7 cellular contexts compared by ENCODE assay signal in the genomic region with DNA sequence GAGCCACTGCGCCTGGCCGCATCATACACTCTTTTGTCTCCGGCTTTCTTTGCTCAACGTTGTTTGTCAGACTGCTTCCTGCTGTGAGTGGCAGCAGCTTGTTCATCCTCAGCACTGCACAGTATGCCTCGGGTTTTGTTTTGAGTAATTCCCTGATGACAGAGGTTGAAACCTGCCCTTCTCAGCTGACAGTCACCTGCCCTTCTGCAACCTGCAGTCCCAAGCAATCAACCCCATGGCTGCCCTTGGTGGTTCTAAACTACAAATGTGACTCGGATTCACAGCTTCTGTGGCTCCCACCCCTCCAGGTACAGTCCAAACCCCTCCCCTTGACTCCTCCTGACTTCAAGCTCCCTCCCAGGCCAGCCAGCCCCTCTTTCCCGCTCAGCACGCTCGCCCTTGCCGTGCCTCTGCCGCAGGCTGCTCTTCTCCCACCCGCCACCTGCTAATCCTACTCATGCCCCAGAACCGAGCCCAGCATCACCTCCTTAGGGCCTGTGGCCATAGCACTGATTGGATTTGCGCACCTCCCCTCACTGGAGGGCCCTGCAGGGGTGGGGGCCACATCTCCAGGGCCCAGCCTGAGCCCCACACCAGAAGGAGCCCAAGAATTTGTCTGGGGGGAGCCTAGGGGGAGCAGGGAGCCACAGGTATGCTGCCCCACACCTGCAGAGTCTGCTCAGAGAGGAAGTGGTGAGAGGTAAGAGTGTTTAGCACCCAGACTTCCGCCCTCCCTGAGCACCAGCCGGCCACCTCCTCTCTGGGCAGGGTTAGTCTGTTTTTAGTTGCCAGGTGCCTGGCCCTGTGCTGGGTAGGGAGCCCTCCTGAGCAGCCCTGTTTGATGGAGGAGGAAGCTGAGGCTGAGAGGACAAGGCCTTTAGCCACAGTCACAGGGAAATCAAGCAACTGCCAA. TPM values are rescaled to one million over a fixed set of nuclear protein-coding genes. Genes with fewer than 3 reads are reported as not detected.
DNase-seq lines count a peak whose midpoint lies in the region; ATAC-seq and TF ChIP-seq lines count a peak whose summit lies in the region.

No MANE protein-coding gene starts in this region.

- H3K27ac ChIP-seq in layer of hippocampus (ENCODE audit: low read depth, low read length) (peak overlapping the region; percentile 95), thyroid gland (peak overlapping the region in 2 of 3 donors; percentile 95 to 96)

- no peaks in the 10 kb centered on the region for H3K9me3 Mint-ChIP-seq in activated T-cell treated with anti-CD3 and anti-CD28 coated beads, Interleukin-2, amount 50 U/mL, for 4 hours

- no peaks in the 10 kb centered on the region for H3K9me3 ChIP-seq in thyroid gland

- H3K27me3 Mint-ChIP-seq in activated T-cell treated with anti-CD3 and anti-CD28 coated beads, Interleukin-2, amount 50 U/mL, for 4 hours (ENCODE audit: low read depth): no peaks in the 10 kb centered on the region

- peak; percentile 99 for DNase-seq in NCI-H2171 treated with DMSO at 0.1 percent for 48 hours (lab: John Stamatoyannopoulos, UW)
- peak; percentile 53 for DNase-seq in activated T-cell treated with anti-CD3 and anti-CD28 coated beads, Interleukin-2, amount 50 U/mL, for 4 hours
- no peak for DNase-seq in thyroid gland
- no peak for DNase-seq in HuH-7.5 (ENCODE audit: low spot score)

- no peak for TF ChIP-seq POLR2A in thyroid gland (IDR thresholded peaks at IDR 0.05)

- peaks cover 7% of the 10 kb centered on the region for H3K36me3 Mint-ChIP-seq in activated T-cell treated with anti-CD3 and anti-CD28 coated beads, Interleukin-2, amount 50 U/mL, for 4 hours (ENCODE audit: insufficient read depth)

- intact Hi-C loops in thyroid gland (cut with DNase I): no loop called here

- peaks cover 98% of the 10 kb centered on the region for H3K4me1 Mint-ChIP-seq in activated T-cell treated with anti-CD3 and anti-CD28 coated beads, Interleukin-2, amount 50 U/mL, for 4 hours (ENCODE audit: low read depth)

- peak; percentile 78 for ATAC-seq in GM19035 (IDR thresholded peaks at IDR 0.05; ENCODE audit: unreplicated experiment)
- ATAC-seq in HG02943 (IDR thresholded peaks at IDR 0.05; ENCODE audit: low read depth, unreplicated experiment): peak; percentile 69
- peak; percentile 79 for ATAC-seq in activated T-cell treated with anti-CD3 and anti-CD28 coated beads, Interleukin-2, amount 50 U/mL, for 4 hours

- no peaks in the 10 kb centered on the region for H3K27me3 ChIP-seq in layer of hippocampus (ENCODE audit: control insufficient read depth, insufficient read depth, low read length)
- H3K27me3 ChIP-seq in thyroid gland: no peaks in the 10 kb centered on the region

- peak overlapping the region; percentile 72 for H3K4me3 Mint-ChIP-seq in activated T-cell treated with anti-CD3 and anti-CD28 coated beads, Interleukin-2, amount 50 U/mL, for 4 hours

- no peaks in the 10 kb centered on the region for H3K36me3 ChIP-seq in thyroid gland

- WGBS in thyroid gland, 2 donors: 77 to 78% methylated on average over 14 of the region's 16 CpGs

- no peak for TF ChIP-seq CTCF in thyroid gland (IDR thresholded peaks at IDR 0.05)

- peaks cover 77 to 89% of the 10 kb centered on the region in 2 donors for H3K4me1 ChIP-seq in thyroid gland

- H3K4me3 ChIP-seq in thyroid gland (replicated peaks in 1 of 3): no peak overlapping the region

RNA-seq across cellular contexts. Expression of a gene that starts 10.1 kb away (rescaled TPM):
- 10 to 100 TPM; 75.5 to 87.3 (median 86.0) TPM for total RNA-seq in activated T-cell treated with anti-CD3 and anti-CD28 coated beads, Interleukin-2, amount 50 U/mL, for 4 hours
- 10 to 100 TPM; 18.3 to 34.7 (median 24.9) TPM for total RNA-seq in thyroid gland

RNA-seq across cellular contexts. Expression of a gene that starts 33.0 kb away (rescaled TPM):
- total RNA-seq in activated T-cell treated with anti-CD3 and anti-CD28 coated beads, Interleukin-2, amount 50 U/mL, for 4 hours: 10 to 100 TPM; 89.6 to 91.5 (median 89.9) TPM
- 10 to 100 TPM; 17.3 to 43.3 (median 35.5) TPM for total RNA-seq in thyroid gland

RNA-seq across cellular contexts. Expression of a gene that starts 40.1 kb away (rescaled TPM):
- total RNA-seq in activated T-cell treated with anti-CD3 and anti-CD28 coated beads, Interleukin-2, amount 50 U/mL, for 4 hours: 1 to 10 TPM; 2.3 to 3.5 (median 2.8) TPM
- 1 to 10 TPM in 3 of 4 donors, not detected in 1; 1.0 to 5.2 (median 1.6) TPM for total RNA-seq in thyroid gland

RNA-seq across cellular contexts. Expression of a gene that starts 53.8 kb away (rescaled TPM):
- total RNA-seq in activated T-cell treated with anti-CD3 and anti-CD28 coated beads, Interleukin-2, amount 50 U/mL, for 4 hours: 10 to 100 TPM; 22.0 to 25.7 (median 24.7) TPM
- total RNA-seq in thyroid gland: 10 to 100 TPM in 3 of 4 donors, 1 to 10 TPM in 1; 8.9 to 27.4 (median 19.1) TPM

Comparison
In these comparisons a context has a peak if more than half of its experiments do, and no peak if none do; other contexts are left out.
1. DNase-seq: peak in NCI-H2171 treated with DMSO at 0.1 percent for 48 hours (single experiment) and activated T-cell treated with anti-CD3 and anti-CD28 coated beads, Interleukin-2, amount 50 U/mL, for 4 hours (single experiment); none in thyroid gland (0 of 2) and HuH-7.5 (single experiment).
2. Peak in every context shown above with its lines, with median percentiles within 50 percentile points of each other: ATAC-seq.